ENCODE assay signal across 16 cellular contexts in genomic region chr16:78240459-78241222, GRCh38.
A peak's percentile ranks its signal among the peaks of the same experiment; 100 is the strongest.
DNase-seq lines count a peak whose midpoint lies in the region; ATAC-seq and TF ChIP-seq lines count a peak whose summit lies in the region.
"Had no signal": no experiment of that assay in that cellular context is flagged by ENCODE, and none has a peak within 500 bp of the region (broad histone marks: within the 10 kb centered on the region; RNA-seq: fewer than 3 reads in every experiment).

No MANE protein-coding gene starts in this region.

- H3K27me3 Mint-ChIP-seq in MCF 10A (ENCODE audit: insufficient read depth, unreplicated experiment) = no peaks in the 10 kb centered on the region
- H3K27me3 Mint-ChIP-seq in progenitor cell of endocrine pancreas = no peaks in the 10 kb centered on the region

- H3K9me3 ChIP-seq in tibial nerve = no peaks in the 10 kb centered on the region
- H3K9me3 ChIP-seq: adrenal gland, gastroesophageal sphincter, uterus had no signal

- H3K9me3 Mint-ChIP-seq in MCF 10A (ENCODE audit: unreplicated experiment) (no peaks in the 10 kb centered on the region), progenitor cell of endocrine pancreas (ENCODE audit: low read depth) (peaks cover 4% of the 10 kb centered on the region)
- H3K9me3 Mint-ChIP-seq: activated T-helper 2 cell treated with anti-CD3 and anti-CD28 coated beads, Interferon-gamma antibody, Interleukin-2, Interleukin-4, amounts not matched to agents 10 μg/mL and 5 μg/mL and 100 μg/mL, durations not matched to agents 14 hours and 24 hours and 36 hours had no signal

- 86 to 89% methylated on average over 13 of the region's 13 CpGs for WGBS in tibial nerve, 2 donors

- peaks cover 0 to 29% (median 4%) of the 10 kb centered on the region in 4 donors for H3K4me1 ChIP-seq in tibial nerve
- H3K4me1 ChIP-seq: adrenal gland, parathyroid adenoma, uterus had no signal

- H3K36me3 Mint-ChIP-seq in MCF 10A (ENCODE audit: insufficient read depth, unreplicated experiment) (no peaks in the 10 kb centered on the region), progenitor cell of endocrine pancreas (ENCODE audit: insufficient read depth) (no peaks in the 10 kb centered on the region)

- intact Hi-C loops in MCF 10A (cut with micrococcal nuclease) = no loop called here

- POLR2A ChIA-PET in MCF 10A (lab: Yijun Ruan, JAX) = no interaction called here

- H3K4me1 Mint-ChIP-seq in MCF 10A (ENCODE audit: insufficient read depth, unreplicated experiment) (peaks cover 4% of the 10 kb centered on the region), progenitor cell of endocrine pancreas (ENCODE audit: low read depth) (peaks cover 50% of the 10 kb centered on the region)

- no peak for TF ChIP-seq EP300 in tibial nerve (IDR thresholded peaks at IDR 0.05)

- H3K27ac Mint-ChIP-seq in MCF 10A (ENCODE audit: low read depth, unreplicated experiment) (no peak overlapping the region), progenitor cell of endocrine pancreas (peak overlapping the region; percentile 97)
- H3K27ac Mint-ChIP-seq: activated T-helper 2 cell treated with anti-CD3 and anti-CD28 coated beads, Interferon-gamma antibody, Interleukin-2, Interleukin-4, amounts not matched to agents 10 μg/mL and 5 μg/mL and 100 μg/mL, durations not matched to agents 14 hours and 24 hours and 36 hours had no signal

- TF ChIP-seq CTCF in MCF 10A (IDR thresholded peaks at IDR 0.05; ENCODE audit: unreplicated experiment) (no peak), kidney epithelial cell (IDR thresholded peaks at IDR 0.05; ENCODE audit: insufficient read depth, low read length, poor library complexity, severe bottlenecking) (peak; percentile 12), progenitor cell of endocrine pancreas (IDR thresholded peaks at IDR 0.05; ENCODE audit: unreplicated experiment) (peak; percentile 42), tibial nerve (IDR thresholded peaks at IDR 0.05) (no peak)

- TF ChIP-seq POLR2A in tibial nerve (IDR thresholded peaks at IDR 0.05) = no peak

- BruUV-seq in MCF 10A (replicated peaks; lab: Mats Ljungman, UMichigan) = no TSS peak

- no peak overlapping the region for H3K4me3 Mint-ChIP-seq in MCF 10A (ENCODE audit: unreplicated experiment)
- H3K4me3 Mint-ChIP-seq in progenitor cell of endocrine pancreas (ENCODE audit: low read depth) = no peak overlapping the region

- H3K36me3 ChIP-seq in H7 (replicated peaks; ENCODE audit: control insufficient read depth, insufficient read depth, low read length) (no peaks in the 10 kb centered on the region), kidney epithelial cell (ENCODE audit: control insufficient read depth, insufficient read depth, low read length) (no peaks in the 10 kb centered on the region), tibial nerve (no peaks in the 10 kb centered on the region)
- H3K36me3 ChIP-seq: adrenal gland, gastroesophageal sphincter, uterus, WERI-Rb-1 had no signal

- CTCF ChIA-PET in MCF 10A (lab: Yijun Ruan, JAX) = interaction anchor here (0.5 to 1.6 kb wide), 8 partner anchors 14 to 1361 kb away, joined by 3 to 7 read pairs (median 4); no protein-coding TSS in a partner anchor

- ATAC-seq in HG03457 (IDR thresholded peaks at IDR 0.05; ENCODE audit: unreplicated experiment) = no peak
- ATAC-seq in GM21515 (IDR thresholded peaks at IDR 0.05; ENCODE audit: unreplicated experiment) = no peak
- ATAC-seq: gastroesophageal sphincter had no signal

- H3K27ac ChIP-seq in tibial nerve = no peak overlapping the region
- H3K27ac ChIP-seq: adrenal gland, gastroesophageal sphincter, parathyroid adenoma, uterus, WERI-Rb-1 had no signal

- H3K4me3 ChIP-seq in H7 (ENCODE audit: insufficient read depth, low read depth, low read length) (no peak overlapping the region), kidney epithelial cell (ENCODE audit: low read depth, low read length) (no peak overlapping the region), tibial nerve (no peak overlapping the region)
- H3K4me3 ChIP-seq: adrenal gland, gastroesophageal sphincter, uterus had no signal

- H3K27me3 ChIP-seq in H7 (ENCODE audit: control insufficient read depth, insufficient read depth, low read length) (no peaks in the 10 kb centered on the region), kidney epithelial cell (ENCODE audit: control insufficient read depth, insufficient read depth, low read length) (no peaks in the 10 kb centered on the region), tibial nerve (no peaks in the 10 kb centered on the region)
- H3K27me3 ChIP-seq: adrenal gland, gastroesophageal sphincter, uterus had no signal

- DNase-seq in H7 (peak; percentile 26), MCF 10A (ENCODE audit: unreplicated experiment) (peak; percentile 50), kidney epithelial cell (ENCODE audit: low read depth) (no peak), progenitor cell of endocrine pancreas (ENCODE audit: low spot score, unreplicated experiment) (no peak), UCSD-AML1 (lab: John Stamatoyannopoulos, UW; ENCODE audit: unreplicated experiment) (no peak), tibial nerve (ENCODE audit: low spot score in 2 of 2) (no peak)
- DNase-seq: adrenal gland; NCI-H146; stimulated activated naive CD4-positive, alpha-beta T cell treated with Interleukin-2 at 50 U/mL for 16 hours; uterus; WERI-Rb-1 had no signal

Comparison
In these comparisons a context has a peak if more than half of its experiments do, and no peak if none do; other contexts are left out.
1. DNase-seq: peak in H7 (single experiment) and MCF 10A (single experiment); none in kidney epithelial cell (single experiment), progenitor cell of endocrine pancreas (single experiment), UCSD-AML1 (single experiment) and tibial nerve (0 of 2).
2. CTCF ChIP-seq: peak in kidney epithelial cell (single experiment) and progenitor cell of endocrine pancreas (single experiment); none in MCF 10A (single experiment) and tibial nerve (0 of 5).